In genomic region chr6:39416728-39417127, GRCh38 we compare ENCODE assay signal across 16 cellular contexts.
DNase-seq lines count a peak whose midpoint lies in the region; ATAC-seq and TF ChIP-seq lines count a peak whose summit lies in the region.
"Had no signal": no experiment of that assay in that cellular context is flagged by ENCODE, and none has a peak within 500 bp of the region (broad histone marks: within the 10 kb centered on the region; RNA-seq: fewer than 3 reads in every experiment).

No MANE protein-coding gene starts in this region.

- no peak overlapping the region for H4K5ac ChIP-seq in mesendoderm (ENCODE audit: low read length)

- H3K27me3 ChIP-seq in HUES6 (ENCODE audit: control insufficient read depth, insufficient read depth, low read length): no peaks in the 10 kb centered on the region
- H3K27me3 ChIP-seq in mesendoderm (ENCODE audit: insufficient read depth, low read length, poor library complexity): no peaks in the 10 kb centered on the region
- no peaks in the 10 kb centered on the region for H3K27me3 ChIP-seq in upper lobe of left lung
- H3K27me3 ChIP-seq: adrenal gland, Peyer's patch, tibial nerve had no signal

- H2BK15ac ChIP-seq in mesendoderm (replicated peaks; ENCODE audit: low read depth): no peak overlapping the region

- no CpG with 5 or more reads among the region's 4 CpGs for WGBS in mesendoderm (ENCODE audit: extremely low coverage, insufficient coverage, low lambda C conversion rate)
- 85% methylated on average over 4 of the region's 4 CpGs for WGBS in upper lobe of left lung, 2 donors

- no peak overlapping the region for H3K18ac ChIP-seq in mesendoderm (ENCODE audit: low read length)

- H3K36me3 ChIP-seq in HUES6 (ENCODE audit: control insufficient read depth, insufficient read depth, low read length) (no peaks in the 10 kb centered on the region), mesendoderm (ENCODE audit: control insufficient read depth, insufficient read depth, low read length) (no peaks in the 10 kb centered on the region), upper lobe of left lung (no peaks in the 10 kb centered on the region)
- H3K36me3 ChIP-seq: adrenal gland, Peyer's patch, tibial nerve had no signal

- no peak for TF ChIP-seq EP300 in upper lobe of left lung (IDR thresholded peaks at IDR 0.05)

- CTCF ChIA-PET in activated CD8-positive, alpha-beta T cell treated with anti-CD3 and anti-CD28 coated beads, Interleukin-2, amount 10 ng/mL, durations not matched to agents 7 days and 5 days (lab: Charles Lee): no interaction called here

- H3K56ac ChIP-seq in mesendoderm (ENCODE audit: low read length): no peak overlapping the region

- H3K9ac ChIP-seq in HUES6 (ENCODE audit: low read length) (peak overlapping the region; percentile 17), mesendoderm (ENCODE audit: low read length) (no peak overlapping the region)

- no peak overlapping the region for H3K4me2 ChIP-seq in mesendoderm (ENCODE audit: low read length)

- no peaks in the 10 kb centered on the region for H3K36me3 Mint-ChIP-seq in activated CD8-positive, alpha-beta T cell treated with anti-CD3 and anti-CD28 coated beads, Interleukin-2, amount 10 ng/mL, durations not matched to agents 7 days and 5 days (ENCODE audit: low read depth)

- H3K4me1 ChIP-seq in HUES6 (ENCODE audit: control insufficient read depth, insufficient read depth, low read length) (peaks cover 11% of the 10 kb centered on the region), mesendoderm (ENCODE audit: control insufficient read depth, low read depth, low read length) (no peaks in the 10 kb centered on the region), upper lobe of left lung (no peaks in the 10 kb centered on the region)
- H3K4me1 ChIP-seq: adrenal gland, Peyer's patch had no signal

- H3K4me1 Mint-ChIP-seq in activated CD8-positive, alpha-beta T cell treated with anti-CD3 and anti-CD28 coated beads, Interleukin-2, amount 10 ng/mL, durations not matched to agents 7 days and 5 days (ENCODE audit: low read depth): no peaks in the 10 kb centered on the region

- H3K79me2 ChIP-seq in mesendoderm (ENCODE audit: control insufficient read depth, insufficient read depth, low read length): no peaks in the 10 kb centered on the region

- ATAC-seq in activated CD8-positive, alpha-beta T cell treated with anti-CD3 and anti-CD28 coated beads, Interleukin-2, amount 10 ng/mL, durations not matched to agents 7 days and 5 days: no peak
- ATAC-seq in GM18861 (IDR thresholded peaks at IDR 0.05; ENCODE audit: unreplicated experiment) (no peak), GM18873 (IDR thresholded peaks at IDR 0.05; ENCODE audit: low FRiP score, unreplicated experiment) (no peak), upper lobe of left lung (ENCODE audit: low FRiP score in 2 of 2) (no peak)

- TF ChIP-seq CTCF in upper lobe of left lung (IDR thresholded peaks at IDR 0.05): no peak

- no peak overlapping the region for H2BK120ac ChIP-seq in mesendoderm (ENCODE audit: low read depth, low read length)

- POLR2A ChIA-PET in activated CD8-positive, alpha-beta T cell treated with anti-CD3 and anti-CD28 coated beads, Interleukin-2, amount 10 ng/mL, durations not matched to agents 7 days and 5 days (lab: Charles Lee): no interaction called here

- no peak overlapping the region for H4K8ac ChIP-seq in mesendoderm (ENCODE audit: low read depth, low read length)

- H3K4me3 Mint-ChIP-seq in activated CD8-positive, alpha-beta T cell treated with anti-CD3 and anti-CD28 coated beads, Interleukin-2, amount 10 ng/mL, durations not matched to agents 7 days and 5 days: no peak overlapping the region

- TF ChIP-seq POLR2A in upper lobe of left lung (IDR thresholded peaks at IDR 0.05): no peak

- no peak overlapping the region for H3K4ac ChIP-seq in mesendoderm (ENCODE audit: low read depth, low read length)

- H3K9me3 ChIP-seq in HUES6 (ENCODE audit: control insufficient read depth, insufficient read depth, low read depth, low read length) (no peaks in the 10 kb centered on the region), upper lobe of left lung (no peaks in the 10 kb centered on the region)
- H3K9me3 ChIP-seq: adrenal gland, Peyer's patch, tibial nerve had no signal

- H2AK5ac ChIP-seq in mesendoderm (ENCODE audit: low read length): no peak overlapping the region

- H3K4me3 ChIP-seq in HUES6 (ENCODE audit: low read depth, low read length): no peak overlapping the region
- no peak overlapping the region for H3K4me3 ChIP-seq in mesendoderm (ENCODE audit: low read length)
- no peak overlapping the region for H3K4me3 ChIP-seq in upper lobe of left lung
- H3K4me3 ChIP-seq: adrenal gland, Peyer's patch, tibial nerve had no signal

- H3K79me1 ChIP-seq in mesendoderm (ENCODE audit: low read length): no peaks in the 10 kb centered on the region

- no peak overlapping the region for H3K27ac Mint-ChIP-seq in activated CD8-positive, alpha-beta T cell treated with anti-CD3 and anti-CD28 coated beads, Interleukin-2, amount 10 ng/mL, durations not matched to agents 7 days and 5 days

- no peak overlapping the region for H3K23ac ChIP-seq in mesendoderm (ENCODE audit: low read length)

- H3K27ac ChIP-seq in HUES6 (ENCODE audit: low read depth, low read length) (peak overlapping the region; percentile 3; the same call in 1 of the 2 replicates), mesendoderm (ENCODE audit: low read depth, low read length) (no peak overlapping the region), upper lobe of left lung (no peak overlapping the region)
- H3K27ac ChIP-seq: adrenal gland, C4-2B, Peyer's patch had no signal

- H3K9me3 Mint-ChIP-seq in activated CD8-positive, alpha-beta T cell treated with anti-CD3 and anti-CD28 coated beads, Interleukin-2, amount 10 ng/mL, durations not matched to agents 7 days and 5 days (ENCODE audit: insufficient read depth): no peaks in the 10 kb centered on the region

- H3K27me3 Mint-ChIP-seq in activated CD8-positive, alpha-beta T cell treated with anti-CD3 and anti-CD28 coated beads, Interleukin-2, amount 10 ng/mL, durations not matched to agents 7 days and 5 days (ENCODE audit: low read depth): peaks cover 6% of the 10 kb centered on the region

- DNase-seq in AG08395 (ENCODE audit: low spot score) (peak; percentile 96), brain pericyte (ENCODE audit: low read depth, low spot score) (peak; percentile 34), mesendoderm (peak; percentile 90), upper lobe of left lung (no peak)
- no peak for DNase-seq in activated CD8-positive, alpha-beta T cell treated with anti-CD3 and anti-CD28 coated beads, Interleukin-2, amount 10 ng/mL, durations not matched to agents 7 days and 5 days
- DNase-seq: activated CD4-positive, alpha-beta T cell treated with anti-CD3 and anti-CD28 coated beads, Interleukin-2, amount 50 U/mL, for 4 hours; HCEC 1CT; NCI-H1694; Peyer's patch; stimulated activated CD4-positive, alpha-beta T cell treated with anti-CD3 and anti-CD28 coated beads, Interleukin-1b, Interleukin-23, amount 100 ng/mL, for 48 hours had no signal

- no peak overlapping the region for H2BK5ac ChIP-seq in mesendoderm (ENCODE audit: low read length)

Comparison
In these comparisons a context has a peak if more than half of its experiments do, and no peak if none do; other contexts are left out.
1. DNase-seq: peak in AG08395 (single experiment), brain pericyte (single experiment) and mesendoderm (single experiment); none in activated CD8-positive, alpha-beta T cell treated with anti-CD3 and anti-CD28 coated beads, Interleukin-2, amount 10 ng/mL, durations not matched to agents 7 days and 5 days (single experiment) and upper lobe of left lung (0 of 2).